ENCODE assay signal across 8 cellular contexts in genomic region chr7:123916240-123916724, GRCh38. TPM values are rescaled to one million over a fixed set of nuclear protein-coding genes. Genes with fewer than 3 reads are reported as not detected.
DNase-seq lines count a peak whose midpoint lies in the region; ATAC-seq, FAIRE-seq and TF ChIP-seq lines count a peak whose summit lies in the region.

No MANE protein-coding gene starts in this region.

- no peak overlapping the region for H3K4me3 Mint-ChIP-seq in CD14-positive monocyte
- H3K4me3 Mint-ChIP-seq in H9: no peak overlapping the region

- no peaks in the 10 kb centered on the region for H3K79me2 ChIP-seq in H9 (ENCODE audit: insufficient read depth, low read length)

- H3K9ac ChIP-seq in H9 (ENCODE audit: extremely low read depth, insufficient read length, low read length) (no peak overlapping the region), kidney (ENCODE audit: low read length in 2 of 2) (no peak overlapping the region)

- no peak overlapping the region for H2BK120ac ChIP-seq in H9 (ENCODE audit: low read depth, low read length, poor library complexity, severe bottlenecking)

- H3K56ac ChIP-seq in H9 (ENCODE audit: insufficient read length, low read depth, low read length): no peak overlapping the region

- ATAC-seq in SK-N-SH treated with all-trans-retinoic acid at 6 μM for 48 hours: peak; percentile 78; the same call in 2 of the 3 replicates
- no peak for ATAC-seq in HG03457 (IDR thresholded peaks at IDR 0.05; ENCODE audit: unreplicated experiment)
- ATAC-seq in GM18870 (IDR thresholded peaks at IDR 0.05; ENCODE audit: unreplicated experiment): no peak

- H2BK20ac ChIP-seq in H9 (ENCODE audit: low read depth, low read length, poor library complexity, severe bottlenecking): no peak overlapping the region

- no peak overlapping the region for H4K8ac ChIP-seq in H9 (replicated peaks; ENCODE audit: insufficient read length, low read depth, low read length)

- H3K27ac ChIP-seq in H9 (ENCODE audit: insufficient read length, low read depth, low read length) (no peak overlapping the region), kidney (ENCODE audit: low read depth in 2 of 2, low read length in 2 of 2) (no peak overlapping the region), vagina (no peak overlapping the region)

- no peaks in the 10 kb centered on the region for H3K23me2 ChIP-seq in H9 (ENCODE audit: insufficient read length, low read depth, low read length, poor library complexity, severe bottlenecking)

- no peaks in the 10 kb centered on the region for H3K9me3 Mint-ChIP-seq in CD14-positive monocyte
- no peaks in the 10 kb centered on the region; a peak in 1 of 5 replicates for H3K9me3 Mint-ChIP-seq in H9

- no peak overlapping the region for H3K14ac ChIP-seq in H9 (ENCODE audit: insufficient read depth, low read length)

- TF ChIP-seq CTCF in CD14-positive monocyte (IDR thresholded peaks at IDR 0.05) (peak; percentile 24), H9 (conservative IDR thresholded peaks at IDR 0.05) (peak; percentile 64), kidney (IDR thresholded peaks at IDR 0.05; ENCODE audit: borderline replicate concordance, extremely low read depth, insufficient read depth) (peak; percentile 2), vagina (IDR thresholded peaks at IDR 0.05) (no peak)

- no peak overlapping the region for H3K4ac ChIP-seq in H9 (ENCODE audit: low read depth, low read length)

- intact Hi-C loops in CD14-positive monocyte (cut with micrococcal nuclease): no loop called here
- intact Hi-C loops in kidney (cut with DNase I): no loop called here
- intact Hi-C loops in vagina (cut with DNase I): no loop called here

- no peak overlapping the region for H3K18ac ChIP-seq in H9 (ENCODE audit: insufficient read length, low read depth, low read length)

- H3K23ac ChIP-seq in H9 (ENCODE audit: insufficient read length, low read depth, low read length): no peak overlapping the region

- no peaks in the 10 kb centered on the region for H3K36me3 ChIP-seq in kidney (ENCODE audit: control insufficient read depth in 1 of 2, insufficient read depth in 2 of 2, low read length in 2 of 2)
- no peaks in the 10 kb centered on the region for H3K36me3 ChIP-seq in vagina

- H3K9me3 ChIP-seq in H9 (ENCODE audit: control insufficient read depth, low read depth, low read length) (no peaks in the 10 kb centered on the region), kidney (ENCODE audit: control insufficient read depth in 1 of 2, low read length in 2 of 2) (no peaks in the 10 kb centered on the region), vagina (no peaks in the 10 kb centered on the region)

- no peak overlapping the region for H2BK5ac ChIP-seq in H9 (ENCODE audit: insufficient read length, low read length)

- peak; percentile 62 for FAIRE-seq in kidney (lab: Jason Lieb, UNC)

- H2AFZ ChIP-seq in H9 (ENCODE audit: low read length): no peak overlapping the region

- H3K27me3 ChIP-seq in H9 (ENCODE audit: insufficient read depth, low read length) (no peaks in the 10 kb centered on the region), vagina (no peaks in the 10 kb centered on the region)

- H3K27me3 Mint-ChIP-seq in CD14-positive monocyte (ENCODE audit: low read depth in 3 of 3): peaks cover 0 to 2% (median 0%) of the 10 kb centered on the region in 3 donors
- H3K27me3 Mint-ChIP-seq in H9 (ENCODE audit: low read depth): no peaks in the 10 kb centered on the region

- no peak overlapping the region for H2BK12ac ChIP-seq in H9 (ENCODE audit: insufficient read length, low read depth, low read length)

- no peak overlapping the region for H2BK15ac ChIP-seq in H9 (ENCODE audit: low read depth, low read length)

- DNase-seq in CD14-positive monocyte (ENCODE audit: low spot score) (no peak), H9 (peak; percentile 38), kidney (no peak), vagina (ENCODE audit: extremely low spot score in 2 of 2) (no peak)
- DNase-seq in activated CD4-positive, CD25-positive, alpha-beta regulatory T cell (lab: John Stamatoyannopoulos, UW): no peak

- no CpG with 5 or more reads among the region's 2 CpGs for WGBS in H9 (ENCODE audit: extremely low coverage, insufficient read length, low lambda C conversion rate)

- no peak overlapping the region for H4K91ac ChIP-seq in H9 (ENCODE audit: insufficient read length, low read depth, low read length)

- no peaks in the 10 kb centered on the region for H3K4me1 ChIP-seq in H9 (ENCODE audit: insufficient read depth, low read length)
- H3K4me1 ChIP-seq in kidney (ENCODE audit: control insufficient read depth in 1 of 2, insufficient read depth in 1 of 2, low read depth in 1 of 2, low read length in 2 of 2): no peaks in the 10 kb centered on the region
- H3K4me1 ChIP-seq in vagina: no peaks in the 10 kb centered on the region

- no peak overlapping the region for H3K4me3 ChIP-seq in kidney (ENCODE audit: low read length in 2 of 2)
- no peak overlapping the region for H3K4me3 ChIP-seq in vagina

- no peak overlapping the region for H2AK5ac ChIP-seq in H9 (ENCODE audit: insufficient read length, low read length)

- H4K20me1 ChIP-seq in H9 (ENCODE audit: control insufficient read depth, insufficient read depth, insufficient read length): no peaks in the 10 kb centered on the region

- no peak for TF ChIP-seq POLR2A in vagina (IDR thresholded peaks at IDR 0.05)

- H3T11ph ChIP-seq in H9 (ENCODE audit: low read length): no peak overlapping the region

- H4K5ac ChIP-seq in H9 (ENCODE audit: insufficient read length, low read depth, low read length): no peak overlapping the region

- H3K36me3 Mint-ChIP-seq in CD14-positive monocyte (no peaks in the 10 kb centered on the region), H9 (ENCODE audit: insufficient read depth in 1 of 3, low read depth in 3 of 3) (peaks cover 0 to 4% (median 1%) of the 10 kb centered on the region in 3 experiments; a peak in 1 of 7 replicates)

- no peak overlapping the region for H3K4me2 ChIP-seq in H9 (ENCODE audit: insufficient read depth, insufficient read length, low read length)

- no peaks in the 10 kb centered on the region for H3K4me1 Mint-ChIP-seq in CD14-positive monocyte
- peaks cover 7 to 10% of the 10 kb centered on the region in 2 experiments for H3K4me1 Mint-ChIP-seq in H9

- no peaks in the 10 kb centered on the region for H3K79me1 ChIP-seq in H9 (ENCODE audit: insufficient read depth, low read depth, low read length, poor library complexity, severe bottlenecking)

- no peak overlapping the region for H3K27ac Mint-ChIP-seq in CD14-positive monocyte
- H3K27ac Mint-ChIP-seq in H9: peak overlapping the region in 2 of 3 experiments; percentile 59 to 60; a peak in 1 of 7 replicates

TF ChIP-seq in SK-N-SH treated with all-trans-retinoic acid at 6 μM for 48 hours, 23 proteins besides CTCF, POLR2A, EP300 and RAD21 (continues in another document):
- no peak for TF ChIP-seq SNAI2 (CRISPR knock-in tag; IDR thresholded peaks at IDR 0.05)
- no peak for TF ChIP-seq ZC3H10 (CRISPR knock-in tag; IDR thresholded peaks at IDR 0.05)
- TF ChIP-seq ARNTL (CRISPR knock-in tag; IDR thresholded peaks at IDR 0.05; ENCODE audit: borderline replicate concordance, low read depth): no peak
- no peak for TF ChIP-seq BACH2 (CRISPR knock-in tag; IDR thresholded peaks at IDR 0.05; ENCODE audit: borderline replicate concordance)
- no peak for TF ChIP-seq ZFP30 (CRISPR knock-in tag; IDR thresholded peaks at IDR 0.05)
- no peak for TF ChIP-seq TCF4 (CRISPR knock-in tag; IDR thresholded peaks at IDR 0.05; ENCODE audit: borderline replicate concordance)
- no peak for TF ChIP-seq ZNF70 (CRISPR knock-in tag; IDR thresholded peaks at IDR 0.05)
- no peak for TF ChIP-seq RARB (CRISPR knock-in tag; IDR thresholded peaks at IDR 0.05)
- TF ChIP-seq TOX (CRISPR knock-in tag; IDR thresholded peaks at IDR 0.05; ENCODE audit: borderline replicate concordance): no peak
- no peak for TF ChIP-seq ZNF8 (CRISPR knock-in tag; IDR thresholded peaks at IDR 0.05)
- TF ChIP-seq ESRRG (CRISPR knock-in tag; IDR thresholded peaks at IDR 0.05): no peak
- TF ChIP-seq ZNF565 (CRISPR knock-in tag; conservative IDR thresholded peaks at IDR 0.05; ENCODE audit: low read depth): no peak
- TF ChIP-seq, protein P1, sequence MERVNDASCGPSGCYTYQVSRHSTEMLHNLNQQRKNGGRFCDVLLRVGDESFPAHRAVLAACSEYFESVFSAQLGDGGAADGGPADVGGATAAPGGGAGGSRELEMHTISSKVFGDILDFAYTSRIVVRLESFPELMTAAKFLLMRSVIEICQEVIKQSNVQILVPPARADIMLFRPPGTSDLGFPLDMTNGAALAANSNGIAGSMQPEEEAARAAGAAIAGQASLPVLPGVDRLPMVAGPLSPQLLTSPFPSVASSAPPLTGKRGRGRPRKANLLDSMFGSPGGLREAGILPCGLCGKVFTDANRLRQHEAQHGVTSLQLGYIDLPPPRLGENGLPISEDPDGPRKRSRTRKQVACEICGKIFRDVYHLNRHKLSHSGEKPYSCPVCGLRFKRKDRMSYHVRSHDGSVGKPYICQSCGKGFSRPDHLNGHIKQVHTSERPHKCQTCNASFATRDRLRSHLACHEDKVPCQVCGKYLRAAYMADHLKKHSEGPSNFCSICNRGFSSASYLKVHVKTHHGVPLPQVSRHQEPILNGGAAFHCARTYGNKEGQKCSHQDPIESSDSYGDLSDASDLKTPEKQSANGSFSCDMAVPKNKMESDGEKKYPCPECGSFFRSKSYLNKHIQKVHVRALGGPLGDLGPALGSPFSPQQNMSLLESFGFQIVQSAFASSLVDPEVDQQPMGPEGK (CRISPR knock-in tag; IDR thresholded peaks at IDR 0.05; ENCODE audit: borderline replicate concordance): no peak
- TF ChIP-seq CSRNP3 (CRISPR knock-in tag; IDR thresholded peaks at IDR 0.05): no peak
- TF ChIP-seq CSDC2 (CRISPR knock-in tag; IDR thresholded peaks at IDR 0.05): no peak
- no peak for TF ChIP-seq ZFP3 (CRISPR knock-in tag; IDR thresholded peaks at IDR 0.05)

RNA-seq across cellular contexts. Expression of gene SPAM1, which starts 8.8 kb away (rescaled TPM):
- not detected for polyA plus RNA-seq in CD14-positive monocyte
- total RNA-seq in H9 (2021): not detected in 2 replicates
- total RNA-seq in kidney: not detected
- not detected for polyA plus RNA-seq in kidney (ENCODE audit: insufficient read depth, low read depth, low replicate concordance)
- total RNA-seq in vagina: not detected

Comparison
In these comparisons a context has a peak if more than half of its experiments do, and no peak if none do; other contexts are left out.
1. H3K27ac Mint-ChIP-seq: peak in H9 (2 of 3); none in CD14-positive monocyte (0 of 7).
2. CTCF ChIP-seq: peak in CD14-positive monocyte (single experiment), H9 (single experiment) and kidney (single experiment); none in vagina (0 of 3).